In genomic region chr11:65396769-65397745, GRCh38 we compare ENCODE assay signal across 13 cellular contexts. TPM values are rescaled to one million over a fixed set of nuclear protein-coding genes. Genes with fewer than 3 reads are reported as not detected.
A peak's percentile ranks its signal among the peaks of the same experiment; 100 is the strongest.
DNase-seq lines count a peak whose midpoint lies in the region; ATAC-seq and TF ChIP-seq lines count a peak whose summit lies in the region.
"Had no signal": no experiment of that assay in that cellular context is flagged by ENCODE, and none has a peak within 500 bp of the region (broad histone marks: within the 10 kb centered on the region; RNA-seq: fewer than 3 reads in every experiment).

No MANE protein-coding gene starts in this region.

- CTCF ChIA-PET in activated CD4-positive, alpha-beta T cell treated with anti-CD3 and anti-CD28 coated beads, Interleukin-2, amount 10 ng/mL, durations not matched to agents 7 days and 5 days (lab: Charles Lee), result interaction anchor here (0.7 to 1.7 kb wide), 2 partner anchors 8 to 66 kb away, joined by 3 to 6 read pairs; no protein-coding TSS in a partner anchor
- CTCF ChIA-PET in activated CD4-positive, alpha-beta T cell treated with anti-CD3 and anti-CD28 coated beads for 36 hours (lab: Charles Lee), result interaction anchor here (0.5 to 0.8 kb wide), 3 partner anchors 9 to 146 kb away, joined by 3 to 4 read pairs (median 3); no protein-coding TSS in a partner anchor

- ATAC-seq in activated CD4-positive, alpha-beta T cell treated with anti-CD3 and anti-CD28 coated beads for 36 hours, result no peak
- no peak for ATAC-seq in GM18505 (IDR thresholded peaks at IDR 0.05; ENCODE audit: unreplicated experiment)
- ATAC-seq: activated naive CD8-positive, alpha-beta T cell treated with anti-CD3 and anti-CD28 coated beads, Interleukin-2, amount 50 U/mL, for 24 hours; sciatic nerve had no signal

- POLR2A ChIA-PET in activated CD4-positive, alpha-beta T cell treated with anti-CD3 and anti-CD28 coated beads, Interleukin-2, amount 10 ng/mL, durations not matched to agents 7 days and 5 days (lab: Charles Lee), result no interaction called here
- POLR2A ChIA-PET in activated CD4-positive, alpha-beta T cell treated with anti-CD3 and anti-CD28 coated beads for 36 hours (lab: Charles Lee), result no interaction called here

- H3K27ac Mint-ChIP-seq in activated CD4-positive, alpha-beta T cell treated with anti-CD3 and anti-CD28 coated beads, Interleukin-2, amount 10 ng/mL, durations not matched to agents 7 days and 5 days, result no peak overlapping the region
- H3K27ac Mint-ChIP-seq in activated CD4-positive, alpha-beta T cell treated with anti-CD3 and anti-CD28 coated beads for 36 hours, result no peak overlapping the region
- H3K27ac Mint-ChIP-seq: activated naive CD8-positive, alpha-beta T cell treated with anti-CD3 and anti-CD28 coated beads, Interleukin-2, amount 50 U/mL, for 24 hours; activated T-helper 1 cell treated with anti-CD3 and anti-CD28 coated beads, Interleukin-12 subunit alpha, Interleukin-12 subunit beta, Interleukin-2, Interleukin-4 antibody, amounts not matched to agents 30 ng/mL and 10 ng/mL and 1 ng/mL, durations not matched to agents 14 hours and 24 hours and 36 hours had no signal

- no peaks in the 10 kb centered on the region for H3K27me3 Mint-ChIP-seq in activated CD4-positive, alpha-beta T cell treated with anti-CD3 and anti-CD28 coated beads, Interleukin-2, amount 10 ng/mL, durations not matched to agents 7 days and 5 days
- no peaks in the 10 kb centered on the region for H3K27me3 Mint-ChIP-seq in activated CD4-positive, alpha-beta T cell treated with anti-CD3 and anti-CD28 coated beads for 36 hours
- H3K27me3 Mint-ChIP-seq: activated naive CD8-positive, alpha-beta T cell treated with anti-CD3 and anti-CD28 coated beads, Interleukin-2, amount 50 U/mL, for 24 hours had no signal

- intact Hi-C loops in activated CD4-positive, alpha-beta T cell treated with anti-CD3 and anti-CD28 coated beads for 36 hours (cut with DNase I, micrococcal nuclease), result no loop called here

- no peak for DNase-seq in activated CD4-positive, alpha-beta T cell treated with anti-CD3 and anti-CD28 coated beads, Interleukin-2, amount 10 ng/mL, durations not matched to agents 7 days and 5 days
- no peak for DNase-seq in activated CD4-positive, alpha-beta T cell treated with anti-CD3 and anti-CD28 coated beads for 36 hours
- peak; percentile 53 for DNase-seq in myocyte (ENCODE audit: low read depth)
- DNase-seq: activated naive CD8-positive, alpha-beta T cell treated with anti-CD3 and anti-CD28 coated beads, Interleukin-2, amount 50 U/mL, for 24 hours; GF-D8; KG1; left ventricle myocardium inferior; NCI-H1930; NCI-H446; RPMI8226 had no signal

- H3K4me1 Mint-ChIP-seq in activated CD4-positive, alpha-beta T cell treated with anti-CD3 and anti-CD28 coated beads, Interleukin-2, amount 10 ng/mL, durations not matched to agents 7 days and 5 days, result no peaks in the 10 kb centered on the region
- H3K4me1 Mint-ChIP-seq in activated CD4-positive, alpha-beta T cell treated with anti-CD3 and anti-CD28 coated beads for 36 hours, result peaks cover 2% of the 10 kb centered on the region
- H3K4me1 Mint-ChIP-seq: activated naive CD8-positive, alpha-beta T cell treated with anti-CD3 and anti-CD28 coated beads, Interleukin-2, amount 50 U/mL, for 24 hours had no signal

- peak overlapping the region; percentile 7 for H3K4me3 Mint-ChIP-seq in activated CD4-positive, alpha-beta T cell treated with anti-CD3 and anti-CD28 coated beads, Interleukin-2, amount 10 ng/mL, durations not matched to agents 7 days and 5 days
- H3K4me3 Mint-ChIP-seq in activated CD4-positive, alpha-beta T cell treated with anti-CD3 and anti-CD28 coated beads for 36 hours, result no peak overlapping the region
- H3K4me3 Mint-ChIP-seq: activated naive CD8-positive, alpha-beta T cell treated with anti-CD3 and anti-CD28 coated beads, Interleukin-2, amount 50 U/mL, for 24 hours; activated T-helper 1 cell treated with anti-CD3 and anti-CD28 coated beads, Interleukin-12 subunit alpha, Interleukin-12 subunit beta, Interleukin-2, Interleukin-4 antibody, amounts not matched to agents 30 ng/mL and 10 ng/mL and 1 ng/mL, durations not matched to agents 14 hours and 24 hours and 36 hours had no signal

- no peak for TF ChIP-seq POLR2A in GM18505 (IDR thresholded peaks at IDR 0.05; ENCODE audit: borderline replicate concordance, extremely low read depth, insufficient read depth, insufficient read length)

- peaks cover 21% of the 10 kb centered on the region for H3K36me3 Mint-ChIP-seq in activated CD4-positive, alpha-beta T cell treated with anti-CD3 and anti-CD28 coated beads, Interleukin-2, amount 10 ng/mL, durations not matched to agents 7 days and 5 days (ENCODE audit: low read depth)
- H3K36me3 Mint-ChIP-seq in activated CD4-positive, alpha-beta T cell treated with anti-CD3 and anti-CD28 coated beads for 36 hours (ENCODE audit: low read depth), result peaks cover 23% of the 10 kb centered on the region

- H3K9me3 Mint-ChIP-seq in activated CD4-positive, alpha-beta T cell treated with anti-CD3 and anti-CD28 coated beads, Interleukin-2, amount 10 ng/mL, durations not matched to agents 7 days and 5 days, result no peaks in the 10 kb centered on the region
- H3K9me3 Mint-ChIP-seq in activated CD4-positive, alpha-beta T cell treated with anti-CD3 and anti-CD28 coated beads for 36 hours (ENCODE audit: low read depth), result no peaks in the 10 kb centered on the region
- H3K9me3 Mint-ChIP-seq: activated naive CD8-positive, alpha-beta T cell treated with anti-CD3 and anti-CD28 coated beads, Interleukin-2, amount 50 U/mL, for 24 hours; activated T-helper 1 cell treated with anti-CD3 and anti-CD28 coated beads, Interleukin-12 subunit alpha, Interleukin-12 subunit beta, Interleukin-2, Interleukin-4 antibody, amounts not matched to agents 30 ng/mL and 10 ng/mL and 1 ng/mL, durations not matched to agents 14 hours and 24 hours and 36 hours had no signal

RNA-seq across cellular contexts. Expression of gene FRMD8, which starts 10.6 kb away (rescaled TPM):
- 10 to 100 TPM; 49.5 to 52.1 TPM for total RNA-seq in activated CD4-positive, alpha-beta T cell treated with anti-CD3 and anti-CD28 coated beads, Interleukin-2, amount 10 ng/mL, durations not matched to agents 7 days and 5 days
- 10 to 100 TPM; 32.7 to 37.5 TPM for total RNA-seq in activated CD4-positive, alpha-beta T cell treated with anti-CD3 and anti-CD28 coated beads for 36 hours
- total RNA-seq in myocyte, result 36.2 and 49.1 TPM in 2 replicates
- polyA plus RNA-seq in myocyte (2012), result 18.2 TPM

RNA-seq across cellular contexts. Expression of gene SLC25A45, which starts 14.6 kb away (rescaled TPM):
- total RNA-seq in activated CD4-positive, alpha-beta T cell treated with anti-CD3 and anti-CD28 coated beads, Interleukin-2, amount 10 ng/mL, durations not matched to agents 7 days and 5 days, result 10 to 100 TPM; 40.9 TPM
- 10 to 100 TPM; 13.2 to 14.3 TPM for total RNA-seq in activated CD4-positive, alpha-beta T cell treated with anti-CD3 and anti-CD28 coated beads for 36 hours
- 2.9 and 4.6 TPM in 2 replicates for total RNA-seq in myocyte
- 5.7 TPM for polyA plus RNA-seq in myocyte (2012)

RNA-seq across cellular contexts. Expression of gene NEAT1, which starts 25.5 kb away (rescaled TPM):
- total RNA-seq in activated CD4-positive, alpha-beta T cell treated with anti-CD3 and anti-CD28 coated beads, Interleukin-2, amount 10 ng/mL, durations not matched to agents 7 days and 5 days, result 100 to 1,000 TPM; 463 to 610 TPM
- total RNA-seq in activated CD4-positive, alpha-beta T cell treated with anti-CD3 and anti-CD28 coated beads for 36 hours, result 100 to 1,000 TPM; 435 to 569 TPM
- 109 and 172 TPM in 2 replicates for total RNA-seq in myocyte
- polyA plus RNA-seq in myocyte (2012), result 542 TPM

RNA-seq across cellular contexts. Expression of gene TIGD3, which starts 42.5 kb away (rescaled TPM):
- total RNA-seq in activated CD4-positive, alpha-beta T cell treated with anti-CD3 and anti-CD28 coated beads, Interleukin-2, amount 10 ng/mL, durations not matched to agents 7 days and 5 days, result under 1 TPM; 0.42 to 0.79 TPM
- total RNA-seq in activated CD4-positive, alpha-beta T cell treated with anti-CD3 and anti-CD28 coated beads for 36 hours, result 1 to 10 TPM in 1 of 2 experiments, under 1 TPM in 1; 0.58 to 1.1 TPM
- total RNA-seq in myocyte, result 0.72 and 0.73 TPM in 2 replicates
- polyA plus RNA-seq in myocyte (2012), result 0.20 TPM
- total RNA-seq: sciatic nerve had no signal
